11 cellular contexts compared by ENCODE assay signal in the genomic region with DNA sequence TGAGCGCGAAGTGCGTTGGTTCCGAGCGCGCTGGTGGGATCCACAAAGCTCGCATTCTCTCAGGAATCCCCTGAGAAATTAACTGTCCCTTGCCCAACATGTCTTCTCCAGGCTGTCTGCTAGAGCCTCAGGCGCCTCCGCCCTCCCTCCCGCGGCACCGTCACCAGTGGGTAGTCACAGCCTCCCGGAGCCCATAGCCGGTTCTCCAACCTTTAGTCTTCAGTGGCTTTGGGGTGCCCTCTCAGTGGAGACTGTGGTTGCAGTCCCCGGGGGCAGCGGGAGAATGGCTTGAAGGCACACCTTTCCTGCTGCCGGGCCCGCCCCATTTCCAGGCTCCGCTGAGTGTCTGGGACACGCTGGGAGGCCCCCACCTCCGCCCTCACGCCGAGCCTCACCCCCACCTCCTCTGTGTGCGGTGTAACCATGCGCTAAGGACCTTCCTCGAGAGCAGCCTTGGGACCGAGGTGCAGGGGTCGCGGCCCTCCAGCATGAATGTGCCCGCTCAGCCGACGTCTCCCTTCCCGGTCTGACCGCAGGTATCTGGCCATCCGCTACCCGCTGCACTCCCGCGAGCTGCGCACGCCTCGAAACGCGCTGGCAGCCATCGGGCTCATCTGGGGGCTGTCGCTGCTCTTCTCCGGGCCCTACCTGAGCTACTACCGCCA. TPM values are rescaled to one million over a fixed set of nuclear protein-coding genes. Genes with fewer than 3 reads are reported as not detected.
DNase-seq lines count a peak whose midpoint lies in the region; ATAC-seq and TF ChIP-seq lines count a peak whose summit lies in the region.
"Had no signal": no experiment of that assay in that cellular context is flagged by ENCODE, and none has a peak within 500 bp of the region (broad histone marks: within the 10 kb centered on the region; RNA-seq: fewer than 3 reads in every experiment).

No MANE protein-coding gene starts in this region.

- ATAC-seq in CD4-positive, alpha-beta T cell (ENCODE audit: poor library complexity): no peak
- no peak for ATAC-seq in naive thymus-derived CD8-positive, alpha-beta T cell
- no peak for ATAC-seq in HG02973 (IDR thresholded peaks at IDR 0.05; ENCODE audit: unreplicated experiment)
- ATAC-seq in HG02852 (IDR thresholded peaks at IDR 0.05; ENCODE audit: unreplicated experiment): no peak
- ATAC-seq: heart left ventricle had no signal

- intact Hi-C loops in CD4-positive, alpha-beta T cell (cut with DNase I, micrococcal nuclease): no loop called here

- POLR2A ChIA-PET in CD4-positive, alpha-beta T cell (lab: Charles Lee): interaction anchor here (0.8 to 1.8 kb wide), 5 partner anchors 13 to 47 kb away, joined by 3 to 6 read pairs (median 4); a partner anchor contains a TSS
- POLR2A ChIA-PET in naive thymus-derived CD8-positive, alpha-beta T cell (lab: Charles Lee): interaction anchor here (0.5 to 2.4 kb wide), 7 partner anchors 38 to 292 kb away, joined by 3 to 8 read pairs (median 4); a partner anchor contains a TSS

- in situ Hi-C loops in GM13976 (cut with MboI; ENCODE audit: low sequenced_read_pairs, unreplicated experiment): no loop called here

- H3K4me1 Mint-ChIP-seq in CD4-positive, alpha-beta T cell (ENCODE audit: low read depth): peaks cover 60% of the 10 kb centered on the region
- peaks cover 41% of the 10 kb centered on the region for H3K4me1 Mint-ChIP-seq in activated naive CD8-positive, alpha-beta T cell treated with anti-CD3 and anti-CD28 coated beads for 36 hours
- peaks cover 28 to 70% (median 61%) of the 10 kb centered on the region in 4 donors for H3K4me1 Mint-ChIP-seq in naive thymus-derived CD8-positive, alpha-beta T cell

- peak overlapping the region; percentile 84 for H3K27ac Mint-ChIP-seq in CD4-positive, alpha-beta T cell
- no peak overlapping the region for H3K27ac Mint-ChIP-seq in activated naive CD8-positive, alpha-beta T cell treated with anti-CD3 and anti-CD28 coated beads for 36 hours
- peak overlapping the region in 8 of 10 donors; percentile 84 to 97 (median 92) for H3K27ac Mint-ChIP-seq in naive thymus-derived CD8-positive, alpha-beta T cell

- peaks cover 40% of the 10 kb centered on the region for H3K27me3 Mint-ChIP-seq in CD4-positive, alpha-beta T cell
- peaks cover 54% of the 10 kb centered on the region for H3K27me3 Mint-ChIP-seq in activated naive CD8-positive, alpha-beta T cell treated with anti-CD3 and anti-CD28 coated beads for 36 hours
- peaks cover 10 to 32% (median 20%) of the 10 kb centered on the region in 5 donors for H3K27me3 Mint-ChIP-seq in naive thymus-derived CD8-positive, alpha-beta T cell

- no peak for TF ChIP-seq CTCF in CD4-positive, alpha-beta T cell (IDR thresholded peaks at IDR 0.05)
- no peak for TF ChIP-seq CTCF in GM13976 (IDR thresholded peaks at IDR 0.05; ENCODE audit: borderline replicate concordance, control extremely low read depth, extremely low read depth, insufficient read depth, missing control alignments)

- no peak overlapping the region for H3K27ac ChIP-seq in CD4-positive, alpha-beta T cell (ENCODE audit: low read depth, low read length)
- H3K27ac ChIP-seq: heart left ventricle had no signal

- peak overlapping the region; percentile 87 for H3K4me3 Mint-ChIP-seq in CD4-positive, alpha-beta T cell
- peak overlapping the region; percentile 70 for H3K4me3 Mint-ChIP-seq in activated naive CD8-positive, alpha-beta T cell treated with anti-CD3 and anti-CD28 coated beads for 36 hours
- peak overlapping the region; percentile 75 to 94 (median 89) for H3K4me3 Mint-ChIP-seq in naive thymus-derived CD8-positive, alpha-beta T cell

- no peaks in the 10 kb centered on the region for H3K9me3 Mint-ChIP-seq in CD4-positive, alpha-beta T cell
- H3K9me3 Mint-ChIP-seq in activated naive CD8-positive, alpha-beta T cell treated with anti-CD3 and anti-CD28 coated beads for 36 hours: no peaks in the 10 kb centered on the region
- peaks cover 0 to 3% (median 0%) of the 10 kb centered on the region in 9 donors for H3K9me3 Mint-ChIP-seq in naive thymus-derived CD8-positive, alpha-beta T cell

- H3K27me3 ChIP-seq in CD4-positive, alpha-beta T cell (ENCODE audit: control insufficient read depth, insufficient read depth, low read length): peaks cover 35% of the 10 kb centered on the region

- CTCF ChIA-PET in CD4-positive, alpha-beta T cell (lab: Charles Lee): interaction anchor here (0.7 kb wide), 1 partner anchor 203 kb away, joined by 3 read pairs; no protein-coding TSS in a partner anchor

- peaks cover 10% of the 10 kb centered on the region for H3K36me3 Mint-ChIP-seq in CD4-positive, alpha-beta T cell (ENCODE audit: low read depth)
- H3K36me3 Mint-ChIP-seq in activated naive CD8-positive, alpha-beta T cell treated with anti-CD3 and anti-CD28 coated beads for 36 hours: peaks cover 3% of the 10 kb centered on the region
- peaks cover 0 to 4% (median 0%) of the 10 kb centered on the region in 3 donors for H3K36me3 Mint-ChIP-seq in naive thymus-derived CD8-positive, alpha-beta T cell

- H3K9me3 ChIP-seq in CD4-positive, alpha-beta T cell (ENCODE audit: control insufficient read depth, low read length): no peaks in the 10 kb centered on the region
- H3K9me3 ChIP-seq: heart left ventricle had no signal

- DNase-seq in CD4-positive, alpha-beta T cell: no peak
- peak; percentile 38 for DNase-seq in GM13976 (ENCODE audit: low spot score)
- no peak for DNase-seq in activated naive CD8-positive, alpha-beta T cell treated with anti-CD3 and anti-CD28 coated beads for 36 hours
- peak in 2 of 10 donors; percentile 12 to 28 for DNase-seq in naive thymus-derived CD8-positive, alpha-beta T cell
- no peak for DNase-seq in DMS79 treated with DMSO at 0.1 percent for 48 hours (lab: John Stamatoyannopoulos, UW)
- DNase-seq: heart left ventricle, NCI-H2171, RPMI8226 had no signal

RNA-seq across cellular contexts. Expression of a gene that starts 1.7 kb away (rescaled TPM):
- total RNA-seq in CD4-positive, alpha-beta T cell: 1 to 10 TPM in 1 of 2 experiments, under 1 TPM in 1; 0.59 to 1.0 TPM
- total RNA-seq in activated naive CD8-positive, alpha-beta T cell treated with anti-CD3 and anti-CD28 coated beads for 36 hours: 1 to 10 TPM; 2.5 to 2.7 TPM
- not detected for total RNA-seq in naive thymus-derived CD8-positive, alpha-beta T cell
- under 1 TPM in 1 of 3 donors, not detected in 2; 0.70 TPM for polyA plus RNA-seq in naive thymus-derived CD8-positive, alpha-beta T cell
- total RNA-seq: heart left ventricle, myocyte had no signal

RNA-seq across cellular contexts. Expression of a gene that starts 2.8 kb away (rescaled TPM):
- total RNA-seq in CD4-positive, alpha-beta T cell: under 1 TPM; 0.69 to 0.98 TPM
- 1 to 10 TPM; 3.7 TPM for total RNA-seq in activated naive CD8-positive, alpha-beta T cell treated with anti-CD3 and anti-CD28 coated beads for 36 hours
- total RNA-seq in naive thymus-derived CD8-positive, alpha-beta T cell: under 1 TPM in 1 of 2 experiments, not detected in 1; 0.21 TPM
- polyA plus RNA-seq in naive thymus-derived CD8-positive, alpha-beta T cell: 1 to 10 TPM in 2 of 3 donors, not detected in 1; 1.9 to 4.6 TPM
- total RNA-seq: myocyte had no signal

RNA-seq across cellular contexts. Expression of a gene that starts 3.9 kb away (rescaled TPM):
- 100 to 1,000 TPM; 106 to 108 TPM for total RNA-seq in CD4-positive, alpha-beta T cell
- 100 to 1,000 TPM; 140 to 141 TPM for total RNA-seq in activated naive CD8-positive, alpha-beta T cell treated with anti-CD3 and anti-CD28 coated beads for 36 hours
- total RNA-seq in naive thymus-derived CD8-positive, alpha-beta T cell: 10 to 100 TPM; 79.7 to 80.5 TPM
- polyA plus RNA-seq in naive thymus-derived CD8-positive, alpha-beta T cell: 10 to 100 TPM; 53.3 to 79.1 (median 64.5) TPM

RNA-seq across cellular contexts. Expression of a gene that starts 27.4 kb away (rescaled TPM):
- total RNA-seq in CD4-positive, alpha-beta T cell: 10 to 100 TPM; 88.1 to 90.6 TPM
- 10 to 100 TPM; 81.2 to 88.1 TPM for total RNA-seq in activated naive CD8-positive, alpha-beta T cell treated with anti-CD3 and anti-CD28 coated beads for 36 hours
- total RNA-seq in naive thymus-derived CD8-positive, alpha-beta T cell: 100 to 1,000 TPM; 199 to 210 TPM
- 10 to 100 TPM; 46.0 to 62.6 (median 49.0) TPM for polyA plus RNA-seq in naive thymus-derived CD8-positive, alpha-beta T cell

RNA-seq across cellular contexts. Expression of a gene that starts 49.1 kb away (rescaled TPM):
- under 1 TPM; 0.14 to 0.38 TPM for total RNA-seq in CD4-positive, alpha-beta T cell
- total RNA-seq in activated naive CD8-positive, alpha-beta T cell treated with anti-CD3 and anti-CD28 coated beads for 36 hours: 1 to 10 TPM; 2.0 to 2.5 TPM
- 1 to 10 TPM; 7.1 to 8.2 TPM for total RNA-seq in naive thymus-derived CD8-positive, alpha-beta T cell
- polyA plus RNA-seq in naive thymus-derived CD8-positive, alpha-beta T cell: 1 to 10 TPM in 1 of 3 donors, under 1 TPM in 1, not detected in 1; 0.74 to 1.6 TPM
- total RNA-seq: myocyte had no signal
